ENCODE assay signal across 22 cellular contexts in genomic region chr7:44294325-44295069, GRCh38. TPM values are rescaled to one million over a fixed set of nuclear protein-coding genes. Genes with fewer than 3 reads are reported as not detected.
A peak's percentile ranks its signal among the peaks of the same experiment; 100 is the strongest.
DNase-seq lines count a peak whose midpoint lies in the region; ATAC-seq and TF ChIP-seq lines count a peak whose summit lies in the region.
"Had no signal": no experiment of that assay in that cellular context is flagged by ENCODE, and none has a peak within 500 bp of the region (broad histone marks: within the 10 kb centered on the region; RNA-seq: fewer than 3 reads in every experiment).

No MANE protein-coding gene starts in this region.

- peaks cover 52% of the 10 kb centered on the region for H3K27me3 ChIP-seq in transverse colon
- H3K27me3 ChIP-seq: vagina had no signal

- TF ChIP-seq POLR2A in lower leg skin (IDR thresholded peaks at IDR 0.05): no peak
- TF ChIP-seq POLR2A in transverse colon (IDR thresholded peaks at IDR 0.05): no peak

- 80% methylated on average over 2 of the region's 2 CpGs for WGBS in lower leg skin, 2 donors
- WGBS in transverse colon (ENCODE audit: low coverage in 1 of 2), 2 donors: 69% methylated on average over 2 of the region's 2 CpGs; no CpG with 5 or more reads in 1 of the 2 donors

- no peaks in the 10 kb centered on the region for H3K36me3 ChIP-seq in transverse colon
- H3K36me3 ChIP-seq: colonic mucosa, heart left ventricle, vagina had no signal

- peak; percentile 21 for DNase-seq in activated effector memory CD4-positive, alpha-beta T cell treated with anti-CD3 and anti-CD28 coated beads, Interleukin-2, amount 50 U/mL, for 16 hours
- DNase-seq in activated effector memory CD4-positive, alpha-beta T cell treated with Interleukin-2 at 50 U/mL for 16 hours: no peak
- DNase-seq in activated CD8-positive, alpha-beta memory T cell treated with anti-CD3 and anti-CD28 coated beads, Interleukin-2, amount 50 U/mL, for 48 hours: peak; percentile 25
- DNase-seq in lower leg skin (ENCODE audit: low spot score in 2 of 2) (peak; percentile 5 to 68), transverse colon (peak; percentile 3), A172 (ENCODE audit: low spot score) (no peak)
- DNase-seq: ACHN; DMS53; MM.1S; NCI-H1436 treated with DMSO at 0.1 percent for 48 hours; PC-9; stimulated activated CD4-positive, alpha-beta T cell treated with anti-CD3 and anti-CD28 coated beads, Interleukin-4, amount 100 ng/mL, for 24 hours; T-helper 9 cell had no signal

- TF ChIP-seq EP300 in transverse colon (IDR thresholded peaks at IDR 0.05; ENCODE audit: low read depth): no peak

- ATAC-seq in HG03045 (IDR thresholded peaks at IDR 0.05; ENCODE audit: unreplicated experiment) (no peak), GM18858 (IDR thresholded peaks at IDR 0.05; ENCODE audit: unreplicated experiment) (no peak)
- ATAC-seq: activated CD4-positive, CD25-positive, alpha-beta regulatory T cell treated with anti-CD3 and anti-CD28 coated beads, Interleukin-2, amount 50 U/mL, for 24 hours; naive thymus-derived CD4-positive, alpha-beta T cell had no signal

- in situ Hi-C loops in transverse colon (cut with MboI; ENCODE audit: low pct_ligation_motif_present in 1 of 4, low pct_unique_long_range_greater_than_20kb in 1 of 4, low sequenced_read_pairs in 3 of 4): no loop called here

- no peak overlapping the region for H3K4me3 ChIP-seq in lower leg skin (ENCODE audit: low read depth, poor library complexity, severe bottlenecking)
- no peak overlapping the region for H3K4me3 ChIP-seq in transverse colon
- H3K4me3 ChIP-seq: colonic mucosa, heart left ventricle, PC-9, smooth muscle cell, vagina had no signal

- no peaks in the 10 kb centered on the region for H3K4me1 ChIP-seq in transverse colon
- H3K4me1 ChIP-seq: colonic mucosa, vagina had no signal

- TF ChIP-seq CTCF in lower leg skin (IDR thresholded peaks at IDR 0.05) (no peak), transverse colon (IDR thresholded peaks at IDR 0.05) (no peak)

- no peak overlapping the region for H3K27ac ChIP-seq in transverse colon
- H3K27ac ChIP-seq: colonic mucosa, PC-9, vagina had no signal

- no peaks in the 10 kb centered on the region for H3K9me3 ChIP-seq in transverse colon
- H3K9me3 ChIP-seq: colonic mucosa, heart left ventricle, vagina had no signal

- intact Hi-C loops in lower leg skin (cut with DNase I; ENCODE audit: low total_unique reads): loop anchor here (5.0 kb wide), 1 partner anchor 852 kb away; no protein-coding TSS in a partner anchor
- intact Hi-C loops in transverse colon (cut with DNase I; ENCODE audit: low total_unique reads): no loop called here

RNA-seq across cellular contexts. Expression of gene CAMK2B, which starts 30.9 kb away (rescaled TPM):
- total RNA-seq in lower leg skin (1 to 10 TPM in 2 of 4 donors, under 1 TPM in 2; 0.04 to 2.6 (median 1.1) TPM), transverse colon (1 to 10 TPM in 1 of 4 donors, under 1 TPM in 2, not detected in 1; 0.16 to 2.8 (median 0.27) TPM)
- total RNA-seq in A172 (2014; rRNA removed; shearing (Covaris generic)): 1.9 and 3.1 TPM in 2 replicates
- total RNA-seq: CD4-positive, alpha-beta memory T cell; smooth muscle cell had no signal

Comparison
In these comparisons a context has a peak if more than half of its experiments do, and no peak if none do; other contexts are left out.
1. DNase-seq: peak in activated effector memory CD4-positive, alpha-beta T cell treated with anti-CD3 and anti-CD28 coated beads, Interleukin-2, amount 50 U/mL, for 16 hours (single experiment), activated CD8-positive, alpha-beta memory T cell treated with anti-CD3 and anti-CD28 coated beads, Interleukin-2, amount 50 U/mL, for 48 hours (single experiment), lower leg skin (2 of 2) and transverse colon (single experiment); none in activated effector memory CD4-positive, alpha-beta T cell treated with Interleukin-2 at 50 U/mL for 16 hours (single experiment) and A172 (single experiment).